Comparison of ENCODE assay signal across 31 cellular contexts in the genomic region with DNA sequence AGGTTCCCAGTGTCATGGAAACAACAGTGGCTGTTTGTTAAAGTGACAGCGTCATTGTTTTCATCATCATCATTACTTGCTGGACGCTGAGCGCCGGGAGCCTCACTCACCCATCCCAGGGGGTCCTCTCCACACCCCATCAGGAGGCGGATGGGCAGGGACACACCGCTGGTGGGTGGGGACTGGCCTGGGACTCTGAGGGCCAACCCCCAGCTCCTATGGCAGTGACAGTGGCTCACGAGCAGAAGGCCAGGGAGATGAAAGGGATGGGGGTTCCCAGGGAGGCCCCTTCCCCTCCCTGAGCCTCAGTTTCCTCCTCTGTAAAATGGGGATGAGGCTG.
"Had no signal": no experiment of that assay in that cellular context is flagged by ENCODE, and none has a peak within 500 bp of the region (broad histone marks: within the 10 kb centered on the region; RNA-seq: fewer than 3 reads in every experiment).

No MANE protein-coding gene starts in this region.

- H3K27ac Mint-ChIP-seq: activated B cell treated with CpG ODN at 0.5 μM for 24 hours; activated CD4-positive, alpha-beta memory T cell treated with anti-CD3 and anti-CD28 coated beads, Interleukin-2, amount 10 ng/mL, durations not matched to agents 7 days and 5 days; activated CD8-positive, alpha-beta memory T cell treated with anti-CD3 and anti-CD28 coated beads, Interleukin-2, amount 10 ng/mL, durations not matched to agents 7 days and 5 days; activated naive CD4-positive, alpha-beta T cell treated with anti-CD3 and anti-CD28 coated beads, Interleukin-2, amount 10 ng/mL, durations not matched to agents 7 days and 5 days; activated naive CD8-positive, alpha-beta T cell; activated naive CD8-positive, alpha-beta T cell treated with anti-CD3 and anti-CD28 coated beads, Interleukin-2, amount 50 U/mL, for 24 hours had no signal

- H3K9me3 ChIP-seq: Peyer's patch, SJSA1 had no signal

- H3K4me3 Mint-ChIP-seq: activated B cell treated with CpG ODN at 0.5 μM for 24 hours; activated CD4-positive, alpha-beta memory T cell treated with anti-CD3 and anti-CD28 coated beads, Interleukin-2, amount 10 ng/mL, durations not matched to agents 7 days and 5 days; activated CD8-positive, alpha-beta memory T cell treated with anti-CD3 and anti-CD28 coated beads, Interleukin-2, amount 10 ng/mL, durations not matched to agents 7 days and 5 days; activated naive CD4-positive, alpha-beta T cell treated with anti-CD3 and anti-CD28 coated beads, Interleukin-2, amount 10 ng/mL, durations not matched to agents 7 days and 5 days; activated naive CD8-positive, alpha-beta T cell; activated naive CD8-positive, alpha-beta T cell treated with anti-CD3 and anti-CD28 coated beads, Interleukin-2, amount 50 U/mL, for 24 hours; brain had no signal

- H3K27me3 ChIP-seq: Peyer's patch, SJSA1 had no signal

- H3K9me3 Mint-ChIP-seq: activated B cell treated with CpG ODN at 0.5 μM for 24 hours; activated CD4-positive, alpha-beta memory T cell treated with anti-CD3 and anti-CD28 coated beads, Interleukin-2, amount 10 ng/mL, durations not matched to agents 7 days and 5 days; activated naive CD4-positive, alpha-beta T cell treated with anti-CD3 and anti-CD28 coated beads, Interleukin-2, amount 10 ng/mL, durations not matched to agents 7 days and 5 days; activated naive CD8-positive, alpha-beta T cell treated with anti-CD3 and anti-CD28 coated beads, Interleukin-2, amount 50 U/mL, for 24 hours had no signal

- H3K36me3 ChIP-seq: Peyer's patch, SJSA1 had no signal

- H3K4me1 ChIP-seq: SJSA1 had no signal

- H3K27ac ChIP-seq: Peyer's patch, SJSA1, VCaP had no signal

- H3K36me3 Mint-ChIP-seq: activated CD8-positive, alpha-beta memory T cell treated with anti-CD3 and anti-CD28 coated beads, Interleukin-2, amount 10 ng/mL, durations not matched to agents 7 days and 5 days; activated naive CD4-positive, alpha-beta T cell treated with anti-CD3 and anti-CD28 coated beads, Interleukin-2, amount 10 ng/mL, durations not matched to agents 7 days and 5 days; activated naive CD8-positive, alpha-beta T cell; brain had no signal

- H3K27me3 Mint-ChIP-seq: activated naive CD8-positive, alpha-beta T cell; activated naive CD8-positive, alpha-beta T cell treated with anti-CD3 and anti-CD28 coated beads, Interleukin-2, amount 50 U/mL, for 24 hours had no signal

- DNase-seq: activated CD4-positive, alpha-beta memory T cell treated with anti-CD3 and anti-CD28 coated beads, Interleukin-2, amount 10 ng/mL, durations not matched to agents 7 days and 5 days; activated CD4-positive, alpha-beta T cell treated with anti-CD3 and anti-CD28 coated beads for 4 hours; activated CD4-positive, alpha-beta T cell treated with anti-CD3 and anti-CD28 coated beads, Interleukin-2, amount 50 U/mL, for 1 hour; activated CD4-positive, CD25-positive, alpha-beta regulatory T cell treated with anti-CD3 and anti-CD28 coated beads, Interleukin-2, amount 50 U/mL, for 72 hours; activated CD8-positive, alpha-beta memory T cell treated with anti-CD3 and anti-CD28 coated beads for 24 hours; activated CD8-positive, alpha-beta memory T cell treated with anti-CD3 and anti-CD28 coated beads, Interleukin-2, amount 10 ng/mL, durations not matched to agents 7 days and 5 days; activated CD8-positive, alpha-beta memory T cell treated with anti-CD3 and anti-CD28 coated beads, Interleukin-2, amount 50 U/mL, for 48 hours; activated effector memory CD4-positive, alpha-beta T cell treated with Interleukin-2 at 50 U/mL for 16 hours; activated naive CD4-positive, alpha-beta T cell treated with anti-CD3 and anti-CD28 coated beads, Interleukin-2, amount 10 ng/mL, durations not matched to agents 7 days and 5 days; activated naive CD8-positive, alpha-beta T cell treated with anti-CD3 and anti-CD28 coated beads, Interleukin-2, amount 50 U/mL, for 24 hours; activated T-cell treated with anti-CD3 and anti-CD28 coated beads, Interleukin-2, amount 50 U/mL, for 48 hours; Karpas-422; KBM-7; NCI-H1105; NCI-H1436 treated with DMSO at 0.1 percent for 48 hours; NCI-H1694 treated with DMSO at 0.1 percent for 48 hours; NCI-H2029; NCI-H345; NCI-H748 treated with DMSO at 0.1 percent for 48 hours; PC-3; Peyer's patch; SHP77 treated with DMSO at 0.1 percent for 48 hours; SW 1271; T-helper 1 cell; T-helper 2 cell; T-helper 9 cell had no signal

- H3K4me3 ChIP-seq: Peyer's patch, SJSA1 had no signal
